ENCODE assay signal across 12 cellular contexts in the genomic region with DNA sequence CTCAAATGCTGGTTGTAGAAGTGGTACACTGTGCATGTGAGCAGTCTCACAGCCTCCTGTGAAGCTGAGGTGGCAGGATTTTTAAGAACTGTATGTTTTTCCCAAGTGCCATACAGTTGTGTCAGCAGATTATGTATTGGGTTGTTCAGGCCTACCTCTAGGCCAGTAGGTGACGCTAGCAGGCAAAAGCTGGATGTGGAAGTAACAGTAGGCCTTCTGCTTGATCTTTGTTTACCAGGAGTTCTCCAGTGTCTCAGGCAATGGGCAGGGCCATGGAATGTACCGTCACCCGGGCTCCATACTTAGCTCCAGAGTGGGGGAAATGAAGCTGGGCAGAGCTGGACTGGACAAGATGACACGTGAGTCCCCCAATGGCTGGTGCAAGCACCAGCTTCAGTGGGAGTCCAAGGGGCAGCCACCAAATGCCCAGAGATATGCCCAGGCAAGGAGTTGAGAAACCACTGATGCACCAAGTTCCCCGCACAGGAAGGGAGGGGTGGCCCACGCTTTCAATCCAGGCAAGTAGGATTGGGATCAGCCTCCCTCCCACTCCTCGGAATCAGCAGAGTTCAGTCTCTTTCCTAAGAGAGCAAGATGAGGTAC.
DNase-seq lines count a peak whose midpoint lies in the region; ATAC-seq and TF ChIP-seq lines count a peak whose summit lies in the region.
"Had no signal": no experiment of that assay in that cellular context is flagged by ENCODE, and none has a peak within 500 bp of the region (broad histone marks: within the 10 kb centered on the region; RNA-seq: fewer than 3 reads in every experiment).

No MANE protein-coding gene starts in this region.

- TF ChIP-seq CTCF in 22Rv1 (IDR thresholded peaks at IDR 0.05) (peak; percentile 35), SK-N-SH (IDR thresholded peaks at IDR 0.05) (peak; percentile 55), fibroblast of pulmonary artery (IDR thresholded peaks at IDR 0.05; ENCODE audit: low read length, missing control alignments) (peak; percentile 42)

- CTCF ChIA-PET in SK-N-SH (lab: Yijun Ruan, JAX): interaction anchor here (0.6 to 0.7 kb wide), 2 partner anchors 244 to 1361 kb away, joined by 3 read pairs; no protein-coding TSS in a partner anchor

- 58 to 64% methylated on average over 7 of the region's 7 CpGs for WGBS in GM23248 (ENCODE audit: low coverage in 1 of 2, low lambda C conversion rate in 2 of 2, missing lambda C conversion rate in 2 of 2), 2 experiments
- 28% methylated on average over 4 of the region's 7 CpGs for WGBS in SK-N-SH (ENCODE audit: low lambda C conversion rate)

- H3K27ac ChIP-seq in 22Rv1 (no peak overlapping the region), GM23248 (no peak overlapping the region), SK-N-SH (ENCODE audit: low read depth in 2 of 2, low read length in 1 of 2) (no peak overlapping the region)
- H3K27ac ChIP-seq: adrenal gland had no signal

- H3K27me3 ChIP-seq in GM23248 (replicated peaks; ENCODE audit: insufficient read depth) (no peaks in the 10 kb centered on the region), SK-N-SH (ENCODE audit: insufficient read depth) (no peaks in the 10 kb centered on the region)
- H3K27me3 ChIP-seq: adrenal gland had no signal

- H3K4me2 ChIP-seq in GM23248 (ENCODE audit: unreplicated experiment): no peak overlapping the region
- no peak overlapping the region for H3K4me2 ChIP-seq in SK-N-SH

- TF ChIP-seq RAD21 in SK-N-SH (IDR thresholded peaks at IDR 0.05; ENCODE audit: low read length): peak; percentile 57

- in situ Hi-C loops in GM23248 (cut with MboI): no loop called here

- DNase-seq in GM23248 (peak; percentile 20), SK-N-SH (peak; percentile 1), fibroblast of pulmonary artery (ENCODE audit: low read depth) (peak; percentile 42), cerebellar nuclear complex (lab: John Stamatoyannopoulos, UW) (no peak), NOMO-1 treated with DMSO at 0.1 percent for 48 hours (lab: John Stamatoyannopoulos, UW; ENCODE audit: unreplicated experiment) (no peak)
- no peak for DNase-seq in stimulated activated CD4-positive, alpha-beta T cell treated with anti-CD3 and anti-CD28 coated beads, Interleukin-15, amount 100 ng/mL, for 24 hours
- DNase-seq: activated CD4-positive, alpha-beta T cell treated with anti-CD3 and anti-CD28 coated beads for 36 hours; activated T-cell treated with anti-CD3 and anti-CD28 coated beads, Interleukin-2, amount 50 U/mL, for 48 hours; adrenal gland; T-helper 1 cell had no signal

- no peaks in the 10 kb centered on the region for H3K79me2 ChIP-seq in GM23248 (ENCODE audit: insufficient read depth)
- H3K79me2 ChIP-seq in SK-N-SH (ENCODE audit: insufficient read depth): no peaks in the 10 kb centered on the region

- H2AFZ ChIP-seq in GM23248 (no peak overlapping the region), SK-N-SH (ENCODE audit: low read depth) (peak overlapping the region; percentile 43; the same call in 1 of the 2 replicates)

- no peaks in the 10 kb centered on the region for H4K20me1 ChIP-seq in GM23248 (ENCODE audit: insufficient read depth)
- H4K20me1 ChIP-seq in SK-N-SH (ENCODE audit: insufficient read depth): no peaks in the 10 kb centered on the region

- ATAC-seq in GM21423 (IDR thresholded peaks at IDR 0.05; ENCODE audit: unreplicated experiment): no peak
- ATAC-seq: activated CD4-positive, alpha-beta T cell treated with anti-CD3 and anti-CD28 coated beads for 36 hours had no signal

- H3K9me3 ChIP-seq in GM23248 (ENCODE audit: low read depth) (no peaks in the 10 kb centered on the region), SK-N-SH (no peaks in the 10 kb centered on the region)
- H3K9me3 ChIP-seq: adrenal gland had no signal

- H3K4me1 ChIP-seq in GM23248 (ENCODE audit: insufficient read depth) (no peaks in the 10 kb centered on the region), SK-N-SH (ENCODE audit: control insufficient read depth in 1 of 2, insufficient read depth in 2 of 2, low read depth in 1 of 2, low read length in 1 of 2) (no peaks in the 10 kb centered on the region)
- H3K4me1 ChIP-seq: adrenal gland had no signal

- H3K9me2 ChIP-seq in GM23248 (ENCODE audit: insufficient read depth) (no peaks in the 10 kb centered on the region), SK-N-SH (no peaks in the 10 kb centered on the region)

- H3F3A ChIP-seq in GM23248 (ENCODE audit: insufficient read depth): no peaks in the 10 kb centered on the region
- H3F3A ChIP-seq in SK-N-SH (replicated peaks; ENCODE audit: insufficient read depth): peaks cover 4% of the 10 kb centered on the region

- no peak overlapping the region for H3K4me3 ChIP-seq in GM23248
- H3K4me3 ChIP-seq in SK-N-SH (ENCODE audit: low read depth in 2 of 2, low read length in 1 of 2): no peak overlapping the region
- no peak overlapping the region for H3K4me3 ChIP-seq in fibroblast of pulmonary artery (replicated peaks; ENCODE audit: low read depth, low read length)
- H3K4me3 ChIP-seq: adrenal gland had no signal

- POLR2A ChIA-PET in SK-N-SH (lab: Yijun Ruan, JAX): no interaction called here

- no peak overlapping the region for H3K9ac ChIP-seq in GM23248
- no peak overlapping the region for H3K9ac ChIP-seq in SK-N-SH

- no peaks in the 10 kb centered on the region for H3K36me3 ChIP-seq in GM23248 (ENCODE audit: low read depth)
- no peaks in the 10 kb centered on the region for H3K36me3 ChIP-seq in SK-N-SH (replicated peaks in 1 of 2; ENCODE audit: control insufficient read depth in 1 of 2, insufficient read depth in 2 of 2, low read length in 1 of 2)
- H3K36me3 ChIP-seq: adrenal gland had no signal

- TF ChIP-seq EP300 in SK-N-SH (IDR thresholded peaks at IDR 0.05; ENCODE audit: borderline replicate concordance in 1 of 2, low read depth in 1 of 2, low read length in 1 of 2): no peak

TF ChIP-seq in SK-N-SH, 30 proteins besides CTCF, POLR2A, EP300 and RAD21:
- peak; percentile 47 for TF ChIP-seq SMC3 (IDR thresholded peaks at IDR 0.05; ENCODE audit: low read depth, low read length)
- TF ChIP-seq FOXJ3 (CRISPR knock-in tag; IDR thresholded peaks at IDR 0.05): no peak
- TF ChIP-seq FOSL2 (IDR thresholded peaks at IDR 0.05; ENCODE audit: borderline replicate concordance, low read depth): no peak
TF ChIP-seq in SK-N-SH: peak in this region for 1.

Comparison
In these comparisons a context has a peak if more than half of its experiments do, and no peak if none do; other contexts are left out.
1. DNase-seq: peak in GM23248 (single experiment), SK-N-SH (single experiment) and fibroblast of pulmonary artery (single experiment); none in cerebellar nuclear complex (0 of 2), NOMO-1 treated with DMSO at 0.1 percent for 48 hours (single experiment) and stimulated activated CD4-positive, alpha-beta T cell treated with anti-CD3 and anti-CD28 coated beads, Interleukin-15, amount 100 ng/mL, for 24 hours (single experiment).
2. Peak in every context shown above with its lines, with median percentiles within 50 percentile points of each other: CTCF ChIP-seq.